In genomic region chr5:111223790-111224560, GRCh38 we compare ENCODE assay signal across 8 cellular contexts. TPM values are rescaled to one million over a fixed set of nuclear protein-coding genes. Genes with fewer than 3 reads are reported as not detected.
DNase-seq lines count a peak whose midpoint lies in the region; ATAC-seq and TF ChIP-seq lines count a peak whose summit lies in the region.

CAMK4 (plus strand) TSS chr5:111224384; CDS start chr5:111224484, 100 bp downstream.

- peak within 1 kb of the TSS; percentile 99 for H3K27ac Mint-ChIP-seq in CD8-positive, alpha-beta T cell
- peak within 1 kb of the TSS in 1 of 2 donors; percentile 28 for H3K27ac Mint-ChIP-seq in natural killer cell treated with Interleukin-12 subunit alpha and Interleukin-12 subunit beta and Interleukin-15 and Interleukin-18, amount 100 ng/mL, for 72 hours

- peak within 1 kb of the TSS; percentile 75 for H3K27ac ChIP-seq in CD8-positive, alpha-beta T cell (ENCODE audit: low read depth, low read length)
- peak within 1 kb of the TSS; percentile 98 for H3K27ac ChIP-seq in OCI-LY1 (ENCODE audit: low read depth, low read length, poor library complexity, severe bottlenecking)

- H3K27me3 Mint-ChIP-seq in CD8-positive, alpha-beta T cell (ENCODE audit: low read depth) = no peaks in the 10 kb centered on the region
- peaks cover 42 to 54% of the 10 kb centered on the region in 2 donors for H3K27me3 Mint-ChIP-seq in natural killer cell treated with Interleukin-12 subunit alpha and Interleukin-12 subunit beta and Interleukin-15 and Interleukin-18, amount 100 ng/mL, for 72 hours

- peak within 1 kb of the TSS; percentile 90 for H3K4me3 ChIP-seq in CD8-positive, alpha-beta T cell (ENCODE audit: low read depth, low read length)
- H3K4me3 ChIP-seq in OCI-LY1 (ENCODE audit: low read depth, low read length, poor library complexity, severe bottlenecking) (peak within 1 kb of the TSS; percentile 90), fibroblast of mammary gland (ENCODE audit: control insufficient read depth, low read depth, low read length) (peak within 1 kb of the TSS; percentile 61)

- peak within 1 kb of the TSS; percentile 92 for H3K9ac ChIP-seq in OCI-LY1 (ENCODE audit: low read length)

- H3F3A ChIP-seq in OCI-LY1 (ENCODE audit: insufficient read depth, low read length) = 0 out of 2 replicates have a peak, but pooled peaks cover 5% of the 10 kb centered on the region

- no peaks in the 10 kb centered on the region for H3K36me3 ChIP-seq in CD8-positive, alpha-beta T cell (ENCODE audit: insufficient read depth, low read length)
- peaks cover 12% of the 10 kb centered on the region; the same call in 1 of the 2 replicates for H3K36me3 ChIP-seq in OCI-LY1 (ENCODE audit: insufficient read depth, low read length)

- peak within 1 kb of the TSS; percentile 61; the same call in 1 of the 2 replicates for H2AFZ ChIP-seq in OCI-LY1 (ENCODE audit: low read length)

- peaks cover 32% of the 10 kb centered on the region for H3K4me1 Mint-ChIP-seq in CD8-positive, alpha-beta T cell (ENCODE audit: low read depth)
- H3K4me1 Mint-ChIP-seq in natural killer cell treated with Interleukin-12 subunit alpha and Interleukin-12 subunit beta and Interleukin-15 and Interleukin-18, amount 100 ng/mL, for 72 hours (ENCODE audit: low read depth in 2 of 2) = peaks cover 11 to 31% of the 10 kb centered on the region in 2 donors

- TF ChIP-seq CTCF in CD8-positive, alpha-beta T cell (IDR thresholded peaks at IDR 0.05) = peak; percentile 46
- TF ChIP-seq CTCF in OCI-LY1 (IDR thresholded peaks at IDR 0.05; ENCODE audit: low read length) (peak; percentile 40), fibroblast of mammary gland (conservative IDR thresholded peaks at IDR 0.05; ENCODE audit: control insufficient read depth, insufficient read depth, low read depth, low read length) (peak; percentile 7)

- H3K79me2 ChIP-seq in OCI-LY1 (ENCODE audit: insufficient read depth, low read length) = peaks cover 44% of the 10 kb centered on the region

- H4K20me1 ChIP-seq in OCI-LY1 (ENCODE audit: insufficient read depth, low read length) = no peaks in the 10 kb centered on the region

- H3K4me1 ChIP-seq in CD8-positive, alpha-beta T cell (ENCODE audit: insufficient read depth, low read length) = peaks cover 24% of the 10 kb centered on the region
- H3K4me1 ChIP-seq in OCI-LY1 (ENCODE audit: insufficient read depth, low read length, severe bottlenecking) = peaks cover 37% of the 10 kb centered on the region

- peak; percentile 70 to 90 (median 84) for DNase-seq in CD8-positive, alpha-beta T cell
- DNase-seq in activated T-helper 1 cell treated with Interleukin-2 at 50 U/mL for 16 hours (ENCODE audit: low read depth) (peak; percentile 77), fibroblast of mammary gland (ENCODE audit: low read depth) (peak; percentile 66)
- DNase-seq in natural killer cell treated with Interleukin-12 subunit alpha and Interleukin-12 subunit beta and Interleukin-15 and Interleukin-18, amount 100 ng/mL, for 72 hours (ENCODE audit: low spot score) = peak; percentile 70
- DNase-seq in stimulated activated naive CD8-positive, alpha-beta T cell treated with anti-CD3 and anti-CD28 coated beads, Interleukin-15, Interleukin-2, amounts not matched to agents 100 U/mL and 50 U/mL, for 24 hours = peak; percentile 74

- H3K4me3 Mint-ChIP-seq in CD8-positive, alpha-beta T cell = peak within 1 kb of the TSS; percentile 96
- peak within 1 kb of the TSS; percentile 90 for H3K4me3 Mint-ChIP-seq in natural killer cell treated with Interleukin-12 subunit alpha and Interleukin-12 subunit beta and Interleukin-15 and Interleukin-18, amount 100 ng/mL, for 72 hours

- CTCF ChIA-PET in CD8-positive, alpha-beta T cell (lab: Charles Lee) = interaction anchor here (0.6 to 5.6 kb wide), 22 partner anchors 8 to 254 kb away, joined by 3 to 47 read pairs (median 4); no protein-coding TSS in a partner anchor

- peak; percentile 88 for ATAC-seq in CD8-positive, alpha-beta T cell
- peak; percentile 72 for ATAC-seq in GM19438 (IDR thresholded peaks at IDR 0.05; ENCODE audit: low read depth, unreplicated experiment)
- peak; percentile 68 for ATAC-seq in HG03521 (IDR thresholded peaks at IDR 0.05; ENCODE audit: unreplicated experiment)
- ATAC-seq in natural killer cell treated with Interleukin-12 subunit alpha and Interleukin-12 subunit beta and Interleukin-15 and Interleukin-18, amount 100 ng/mL, for 72 hours = peak; percentile 87 to 88
- ATAC-seq in stimulated activated naive CD8-positive, alpha-beta T cell treated with anti-CD3 and anti-CD28 coated beads, Interleukin-15, Interleukin-2, amounts not matched to agents 100 U/mL and 50 U/mL, for 24 hours = peak; percentile 63

- POLR2A ChIA-PET in CD8-positive, alpha-beta T cell (lab: Charles Lee) = interaction anchor here (0.7 to 4.5 kb wide), 14 partner anchors 9 to 172 kb away, joined by 3 to 35 read pairs (median 4); no protein-coding TSS in a partner anchor

- peak within 1 kb of the TSS; percentile 93 for H3K4me2 ChIP-seq in OCI-LY1 (ENCODE audit: low read length)

- H3K9me3 Mint-ChIP-seq in CD8-positive, alpha-beta T cell = no peaks in the 10 kb centered on the region
- H3K9me3 Mint-ChIP-seq in natural killer cell treated with Interleukin-12 subunit alpha and Interleukin-12 subunit beta and Interleukin-15 and Interleukin-18, amount 100 ng/mL, for 72 hours = no peaks in the 10 kb centered on the region

- H3K36me3 Mint-ChIP-seq in CD8-positive, alpha-beta T cell = peaks cover 34% of the 10 kb centered on the region
- H3K36me3 Mint-ChIP-seq in natural killer cell treated with Interleukin-12 subunit alpha and Interleukin-12 subunit beta and Interleukin-15 and Interleukin-18, amount 100 ng/mL, for 72 hours = no peaks in the 10 kb centered on the region

- intact Hi-C loops in CD8-positive, alpha-beta T cell (cut with DNase I, micrococcal nuclease) = loop anchor here (1.0 to 10.0 kb wide), 12 partner anchors 8 to 1529 kb away; partner anchors contain the start of gene WDR36 (in 2 of the 2)

- H3K9me3 ChIP-seq in CD8-positive, alpha-beta T cell (ENCODE audit: low read length) = no peaks in the 10 kb centered on the region
- H3K9me3 ChIP-seq in OCI-LY1 (ENCODE audit: low read length) = no peaks in the 10 kb centered on the region

- H3K27me3 ChIP-seq in CD8-positive, alpha-beta T cell (ENCODE audit: insufficient read depth, low read length) = no peaks in the 10 kb centered on the region
- H3K27me3 ChIP-seq in OCI-LY1 (ENCODE audit: insufficient read depth, low read length) = no peaks in the 10 kb centered on the region

- H3K9me2 ChIP-seq in OCI-LY1 (ENCODE audit: low read depth, low read length) = no peaks in the 10 kb centered on the region

RNA-seq across cellular contexts. Expression of gene CAMK4, which starts in this region (rescaled TPM):
- 100 to 1,000 TPM; 165 to 168 TPM for total RNA-seq in CD8-positive, alpha-beta T cell
- total RNA-seq in natural killer cell treated with Interleukin-12 subunit alpha and Interleukin-12 subunit beta and Interleukin-15 and Interleukin-18, amount 100 ng/mL, for 72 hours = 10 to 100 TPM in 1 of 2 donors, 1 to 10 TPM in 1; 5.4 to 16.2 TPM

Comparison
In these comparisons a context has a peak if more than half of its experiments do, and no peak if none do; other contexts are left out.
1. Peak in every context shown above with its lines: DNase-seq, ATAC-seq, H3K4me3 ChIP-seq and H3K27ac ChIP-seq.
2. RNA of gene CAMK4 (total RNA-seq): 165 to 168 TPM in CD8-positive, alpha-beta T cell; 5.4 to 16.2 TPM in natural killer cell treated with Interleukin-12 subunit alpha and Interleukin-12 subunit beta and Interleukin-15 and Interleukin-18, amount 100 ng/mL, for 72 hours; every median in the first group is over 4 times any median in the second.